ENCODE assay signal across 25 cellular contexts in genomic region chr5:56102885-56103284, GRCh38.
DNase-seq lines count a peak whose midpoint lies in the region; ATAC-seq and TF ChIP-seq lines count a peak whose summit lies in the region.
"Had no signal": no experiment of that assay in that cellular context is flagged by ENCODE, and none has a peak within 500 bp of the region (broad histone marks: within the 10 kb centered on the region; RNA-seq: fewer than 3 reads in every experiment).

No MANE protein-coding gene starts in this region.

- H3K36me3 Mint-ChIP-seq in activated CD4-positive, alpha-beta T cell treated with anti-CD3 and anti-CD28 coated beads, Interleukin-2, amount 10 ng/mL, durations not matched to agents 7 days and 5 days (ENCODE audit: low read depth): peaks cover 54% of the 10 kb centered on the region
- no peaks in the 10 kb centered on the region for H3K36me3 Mint-ChIP-seq in T-helper 17 cell (ENCODE audit: low read depth)
- H3K36me3 Mint-ChIP-seq: natural killer cell had no signal

- DNase-seq in activated CD4-positive, alpha-beta T cell treated with anti-CD3 and anti-CD28 coated beads, Interleukin-2, amount 10 ng/mL, durations not matched to agents 7 days and 5 days: no peak
- no peak for DNase-seq in activated CD4-positive, alpha-beta T cell treated with anti-CD3 and anti-CD28 coated beads, Interleukin-2, amount 50 U/mL, for 4 hours
- DNase-seq in T-helper 17 cell (no peak), iris pigment epithelial cell (ENCODE audit: low read depth) (peak; percentile 49), renal cortical epithelial cell (ENCODE audit: low read depth) (peak; percentile 62), GM03348 (ENCODE audit: low spot score) (no peak), spleen (no peak), DMS114 treated with DMSO at 0.1 percent for 48 hours (lab: John Stamatoyannopoulos, UW; ENCODE audit: unreplicated experiment) (no peak)
- DNase-seq: ACHN; activated CD4-positive, alpha-beta memory T cell treated with anti-CD3 and anti-CD28 coated beads, Interleukin-2, amount 10 ng/mL, durations not matched to agents 7 days and 5 days; activated CD4-positive, CD25-positive, alpha-beta regulatory T cell; activated T-cell treated with anti-CD3 and anti-CD28 coated beads for 4 hours; GM23248; MM.1S; natural killer cell; NCI-H1417 treated with DMSO at 0.1 percent for 48 hours; NCI-H510A; SHP77 treated with DMSO at 0.1 percent for 48 hours; stimulated activated CD4-positive, alpha-beta T cell treated with anti-CD3 and anti-CD28 coated beads, Interleukin-12 subunit alpha, Interleukin-12 subunit beta, amount 100 ng/mL, for 4 hours had no signal

- H3K4me3 ChIP-seq in spleen: no peak overlapping the region
- H3K4me3 ChIP-seq: ascending aorta, BLaER1, GM23248, K562, right atrium auricular region had no signal

- H3K27me3 ChIP-seq in spleen (replicated peaks in 1 of 7): no peaks in the 10 kb centered on the region
- H3K27me3 ChIP-seq: ascending aorta, BLaER1, right atrium auricular region had no signal

- no peak for TF ChIP-seq CTCF in spleen (IDR thresholded peaks at IDR 0.05 in 8 of 11, conservative IDR thresholded peaks at IDR 0.05 in 3 of 11)

- WGBS in spleen, 5 donors: 40 to 100% (median 70%) methylated on average over 1 of the region's 1 CpG

- H3K4me1 Mint-ChIP-seq in activated CD4-positive, alpha-beta T cell treated with anti-CD3 and anti-CD28 coated beads, Interleukin-2, amount 10 ng/mL, durations not matched to agents 7 days and 5 days: peaks cover 82% of the 10 kb centered on the region
- peaks cover 29% of the 10 kb centered on the region for H3K4me1 Mint-ChIP-seq in T-helper 17 cell
- H3K4me1 Mint-ChIP-seq: natural killer cell had no signal

- H3K27ac ChIP-seq in spleen: peak overlapping the region in 4 of 8 donors; percentile 16 to 42 (median 26)
- H3K27ac ChIP-seq: ascending aorta, BLaER1, GM23248, right atrium auricular region had no signal

- intact Hi-C loops in spleen (cut with DNase I; ENCODE audit: low total_unique reads): no loop called here

- CTCF ChIA-PET in activated CD4-positive, alpha-beta T cell treated with anti-CD3 and anti-CD28 coated beads, Interleukin-2, amount 10 ng/mL, durations not matched to agents 7 days and 5 days (lab: Charles Lee): interaction anchor here (0.5 to 1.6 kb wide), 9 partner anchors 9 to 1127 kb away, joined by 3 to 5 read pairs (median 4); no protein-coding TSS in a partner anchor

- H3K9me3 Mint-ChIP-seq in activated CD4-positive, alpha-beta T cell treated with anti-CD3 and anti-CD28 coated beads, Interleukin-2, amount 10 ng/mL, durations not matched to agents 7 days and 5 days: peaks cover 3% of the 10 kb centered on the region
- H3K9me3 Mint-ChIP-seq: activated CD4-positive, alpha-beta memory T cell treated with anti-CD3 and anti-CD28 coated beads, Interleukin-2, amount 10 ng/mL, durations not matched to agents 7 days and 5 days; natural killer cell had no signal

- no peaks in the 10 kb centered on the region for H3K36me3 ChIP-seq in spleen
- H3K36me3 ChIP-seq: ascending aorta, BLaER1, right atrium auricular region had no signal

- no peaks in the 10 kb centered on the region for H3K9me3 ChIP-seq in T-helper 17 cell (ENCODE audit: control insufficient read depth, low read length, poor library complexity, severe bottlenecking)
- peaks cover 0 to 9% (median 0%) of the 10 kb centered on the region in 8 donors for H3K9me3 ChIP-seq in spleen
- H3K9me3 ChIP-seq: ascending aorta, BLaER1, right atrium auricular region had no signal

- POLR2A ChIA-PET in activated CD4-positive, alpha-beta T cell treated with anti-CD3 and anti-CD28 coated beads, Interleukin-2, amount 10 ng/mL, durations not matched to agents 7 days and 5 days (lab: Charles Lee): no interaction called here

- TF ChIP-seq POLR2A in spleen (IDR thresholded peaks at IDR 0.05): no peak

- peak overlapping the region; percentile 91 for H3K27ac Mint-ChIP-seq in activated CD4-positive, alpha-beta T cell treated with anti-CD3 and anti-CD28 coated beads, Interleukin-2, amount 10 ng/mL, durations not matched to agents 7 days and 5 days
- peak overlapping the region; percentile 91 for H3K27ac Mint-ChIP-seq in T-helper 17 cell
- H3K27ac Mint-ChIP-seq: natural killer cell had no signal

- no peak for ATAC-seq in T-helper 17 cell
- ATAC-seq: K562, left lobe of liver, natural killer cell, Panc1 had no signal

- H3K4me1 ChIP-seq in spleen: peaks cover 16 to 91% (median 41%) of the 10 kb centered on the region in 6 donors

- H3K4me3 Mint-ChIP-seq in activated CD4-positive, alpha-beta T cell treated with anti-CD3 and anti-CD28 coated beads, Interleukin-2, amount 10 ng/mL, durations not matched to agents 7 days and 5 days: no peak overlapping the region
- no peak overlapping the region for H3K4me3 Mint-ChIP-seq in T-helper 17 cell
- H3K4me3 Mint-ChIP-seq: natural killer cell had no signal

- no peaks in the 10 kb centered on the region for H3K27me3 Mint-ChIP-seq in activated CD4-positive, alpha-beta T cell treated with anti-CD3 and anti-CD28 coated beads, Interleukin-2, amount 10 ng/mL, durations not matched to agents 7 days and 5 days
- no peaks in the 10 kb centered on the region for H3K27me3 Mint-ChIP-seq in T-helper 17 cell

Comparison
In these comparisons a context has a peak if more than half of its experiments do, and no peak if none do; other contexts are left out.
1. DNase-seq: peak in iris pigment epithelial cell (single experiment) and renal cortical epithelial cell (single experiment); none in activated CD4-positive, alpha-beta T cell treated with anti-CD3 and anti-CD28 coated beads, Interleukin-2, amount 10 ng/mL, durations not matched to agents 7 days and 5 days (single experiment), activated CD4-positive, alpha-beta T cell treated with anti-CD3 and anti-CD28 coated beads, Interleukin-2, amount 50 U/mL, for 4 hours (0 of 2), T-helper 17 cell (0 of 3), GM03348 (single experiment), spleen (single experiment) and DMS114 treated with DMSO at 0.1 percent for 48 hours (single experiment).